In the genomic region with DNA sequence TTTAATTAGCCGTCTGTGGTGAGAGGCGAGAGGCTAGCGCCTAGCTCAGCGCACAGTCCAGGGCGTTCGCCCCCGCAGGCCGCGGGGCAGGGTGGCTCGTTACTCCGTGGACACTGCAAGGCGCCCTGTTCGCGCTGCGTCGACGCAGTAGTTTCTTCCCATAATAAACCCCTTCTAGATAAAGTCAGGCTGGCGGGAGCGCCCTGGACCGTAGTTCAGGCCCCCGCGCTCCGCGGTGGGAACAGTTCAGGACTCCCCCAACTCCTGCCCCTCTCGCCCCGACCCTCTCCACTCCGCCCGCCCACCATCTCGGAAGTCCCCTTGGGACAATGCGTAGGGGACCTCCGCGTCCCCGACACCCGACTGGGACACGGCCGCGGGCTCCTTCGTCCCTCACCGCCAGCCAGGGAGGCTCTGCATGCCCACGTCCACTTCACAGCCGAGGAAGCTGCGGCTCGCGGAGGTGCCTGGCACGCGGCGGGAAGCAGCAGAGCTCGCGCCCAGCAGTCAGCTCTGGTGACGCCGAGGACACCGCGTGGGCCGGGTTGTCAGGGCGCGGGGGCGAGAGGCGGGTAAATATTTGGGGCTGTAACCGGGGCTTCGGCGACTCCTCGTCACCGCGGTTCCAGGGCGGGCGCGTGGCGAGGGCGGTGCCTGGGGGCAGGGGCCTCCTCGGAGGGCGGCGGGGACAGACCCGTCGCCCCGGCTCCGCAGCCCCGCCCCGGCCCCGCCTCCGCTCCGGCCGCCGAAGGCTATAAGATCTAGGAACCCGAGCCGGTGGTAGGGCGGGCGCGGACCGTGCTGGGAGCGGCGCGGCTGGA, we compare ENCODE assay signal across 8 cellular contexts. TPM values are rescaled to one million over a fixed set of nuclear protein-coding genes. Genes with fewer than 3 reads are reported as not detected.
DNase-seq lines count a peak whose midpoint lies in the region; ATAC-seq and TF ChIP-seq lines count a peak whose summit lies in the region.

A gene with protein sequence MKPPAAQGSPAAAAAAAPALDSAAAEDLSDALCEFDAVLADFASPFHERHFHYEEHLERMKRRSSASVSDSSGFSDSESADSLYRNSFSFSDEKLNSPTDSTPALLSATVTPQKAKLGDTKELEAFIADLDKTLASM (plus strand): TSS at position 783 of the 821 bp plus-strand sequence. CDS start 158 bp downstream, outside the sequence.

- intact Hi-C loops in heart right ventricle (cut with DNase I) (loop anchor here in 5 of 10 donors (5.0 to 10.0 kb wide), 6 partner anchors 90 to 198 kb away; no protein-coding TSS in a partner anchor), posterior vena cava (cut with DNase I) (no loop called here), transverse colon (cut with DNase I; ENCODE audit: low total_unique reads) (no loop called here)

- H3K4me3 ChIP-seq in SU-DHL-6 (ENCODE audit: insufficient read depth, low read length, poor library complexity, severe bottlenecking) = peak within 1 kb of the TSS; percentile 85
- peak within 1 kb of the TSS; percentile 62 to 91 (median 74) for H3K4me3 ChIP-seq in heart right ventricle
- H3K4me3 ChIP-seq in transverse colon = peak within 1 kb of the TSS; percentile 56 to 66 (median 64)

- peak within 1 kb of the TSS; percentile 89 for H3K4me3 Mint-ChIP-seq in activated naive CD8-positive, alpha-beta T cell treated with anti-CD3 and anti-CD28 coated beads, Interleukin-2, amount 10 ng/mL, durations not matched to agents 7 days and 5 days

- no peak for TF ChIP-seq EP300 in transverse colon (IDR thresholded peaks at IDR 0.05; ENCODE audit: low read depth)

- H2AFZ ChIP-seq in SU-DHL-6 (ENCODE audit: low read depth, low read length, severe bottlenecking) = peak within 1 kb of the TSS; percentile 69

- POLR2A ChIA-PET in activated naive CD8-positive, alpha-beta T cell treated with anti-CD3 and anti-CD28 coated beads, Interleukin-2, amount 10 ng/mL, durations not matched to agents 7 days and 5 days (lab: Charles Lee) = interaction anchor here (0.9 to 1.0 kb wide), 2 partner anchors 100 to 195 kb away, joined by 3 read pairs; no protein-coding TSS in a partner anchor

- H3K4me1 Mint-ChIP-seq in activated naive CD8-positive, alpha-beta T cell treated with anti-CD3 and anti-CD28 coated beads, Interleukin-2, amount 10 ng/mL, durations not matched to agents 7 days and 5 days = peaks cover 36% of the 10 kb centered on the region

- peaks cover 33% of the 10 kb centered on the region for H3K79me2 ChIP-seq in SU-DHL-6 (ENCODE audit: insufficient read depth, low read length)

- ATAC-seq in HG03139 (IDR thresholded peaks at IDR 0.05; ENCODE audit: unreplicated experiment) (peak; percentile 48), heart right ventricle (peak; percentile 83 to 92 (median 90))
- peak; percentile 57 for ATAC-seq in activated naive CD8-positive, alpha-beta T cell treated with anti-CD3 and anti-CD28 coated beads, Interleukin-2, amount 10 ng/mL, durations not matched to agents 7 days and 5 days (ENCODE audit: low read depth)

- H3K9me3 Mint-ChIP-seq in activated naive CD8-positive, alpha-beta T cell treated with anti-CD3 and anti-CD28 coated beads, Interleukin-2, amount 10 ng/mL, durations not matched to agents 7 days and 5 days = no peaks in the 10 kb centered on the region

- peak within 1 kb of the TSS; percentile 98 for H3K4me2 ChIP-seq in SU-DHL-6 (ENCODE audit: low read depth, low read length, poor library complexity, severe bottlenecking)

- no peaks in the 10 kb centered on the region for H3K27me3 ChIP-seq in SU-DHL-6 (ENCODE audit: low read length)
- peaks cover 0 to 33% (median 11%) of the 10 kb centered on the region in 7 donors for H3K27me3 ChIP-seq in heart right ventricle
- H3K27me3 ChIP-seq in transverse colon = peaks cover 42% of the 10 kb centered on the region

- H3K9me3 ChIP-seq in SU-DHL-6 (ENCODE audit: insufficient read depth, low read length) (no peaks in the 10 kb centered on the region), heart right ventricle (no peaks in the 10 kb centered on the region), transverse colon (no peaks in the 10 kb centered on the region)

- in situ Hi-C loops in ACHN (cut with HindIII; ENCODE audit: low pct_ligation_motif_present, low pct_unique_long_range_greater_than_20kb, low sequenced_read_pairs) (no loop called here), transverse colon (cut with MboI; ENCODE audit: low pct_ligation_motif_present in 1 of 4, low pct_unique_long_range_greater_than_20kb in 1 of 4, low sequenced_read_pairs in 3 of 4) (no loop called here)

- H3K36me3 Mint-ChIP-seq in activated naive CD8-positive, alpha-beta T cell treated with anti-CD3 and anti-CD28 coated beads, Interleukin-2, amount 10 ng/mL, durations not matched to agents 7 days and 5 days = peaks cover 5% of the 10 kb centered on the region

- peak within 1 kb of the TSS; percentile 88 for H3K9ac ChIP-seq in SU-DHL-6 (ENCODE audit: low read length)

- H3K4me1 ChIP-seq in heart right ventricle (peaks cover 0 to 34% (median 19%) of the 10 kb centered on the region in 9 donors), transverse colon (peaks cover 4 to 24% (median 21%) of the 10 kb centered on the region in 4 donors)

- no peaks in the 10 kb centered on the region for H3K9me2 ChIP-seq in SU-DHL-6 (replicated peaks; ENCODE audit: insufficient read depth, low read length)

- peak within 1 kb of the TSS; percentile 88 for H3K27ac ChIP-seq in SU-DHL-6 (ENCODE audit: low read depth, low read length)
- peak within 1 kb of the TSS; percentile 76 to 91 (median 84) for H3K27ac ChIP-seq in heart right ventricle
- H3K27ac ChIP-seq in transverse colon = peak within 1 kb of the TSS; percentile 53 to 71 (median 60)

- peak; percentile 37 for DNase-seq in ACHN
- peak; percentile 81 for DNase-seq in activated naive CD8-positive, alpha-beta T cell treated with anti-CD3 and anti-CD28 coated beads, Interleukin-2, amount 10 ng/mL, durations not matched to agents 7 days and 5 days
- DNase-seq in heart right ventricle = peak; percentile 80 to 83
- DNase-seq in posterior vena cava (ENCODE audit: low spot score) = peak; percentile 96
- peak; percentile 82 for DNase-seq in transverse colon

- no peaks in the 10 kb centered on the region for H4K20me1 ChIP-seq in SU-DHL-6 (ENCODE audit: low read depth, low read length)

- peaks cover 19% of the 10 kb centered on the region for H3K27me3 Mint-ChIP-seq in activated naive CD8-positive, alpha-beta T cell treated with anti-CD3 and anti-CD28 coated beads, Interleukin-2, amount 10 ng/mL, durations not matched to agents 7 days and 5 days

- TF ChIP-seq POLR2A in GM18526 (IDR thresholded peaks at IDR 0.05; ENCODE audit: extremely low read depth, insufficient read length) (peak; percentile 39), transverse colon (IDR thresholded peaks at IDR 0.05) (peak; percentile 28)

- TF ChIP-seq CTCF in SU-DHL-6 (IDR thresholded peaks at IDR 0.05; ENCODE audit: insufficient read depth, low read length, poor library complexity, severe bottlenecking) = no peak
- TF ChIP-seq CTCF in heart right ventricle (IDR thresholded peaks at IDR 0.05) = no peak
- TF ChIP-seq CTCF in transverse colon (IDR thresholded peaks at IDR 0.05) = no peak

- H3K27ac Mint-ChIP-seq in activated naive CD8-positive, alpha-beta T cell treated with anti-CD3 and anti-CD28 coated beads, Interleukin-2, amount 10 ng/mL, durations not matched to agents 7 days and 5 days = peak within 1 kb of the TSS; percentile 30

- 3 to 4% methylated on average over 85 to 92 of the region's 92 CpGs for WGBS in heart right ventricle, 2 donors
- WGBS in transverse colon (ENCODE audit: low coverage in 1 of 2), 2 donors = 8% methylated on average over 58 of the region's 92 CpGs; no CpG with 5 or more reads in 1 of the 2 donors

- H3K36me3 ChIP-seq in SU-DHL-6 (ENCODE audit: low read length) (peaks cover 4% of the 10 kb centered on the region), heart right ventricle (peaks cover 0 to 18% (median 0%) of the 10 kb centered on the region in 9 donors), transverse colon (peaks cover 0 to 2% (median 0%) of the 10 kb centered on the region in 4 donors)

- peaks cover 41% of the 10 kb centered on the region for H3F3A ChIP-seq in SU-DHL-6 (ENCODE audit: insufficient read depth)

RNA-seq across cellular contexts. Expression of the gene that starts here (rescaled TPM):
- total RNA-seq in activated naive CD8-positive, alpha-beta T cell treated with anti-CD3 and anti-CD28 coated beads, Interleukin-2, amount 10 ng/mL, durations not matched to agents 7 days and 5 days = 10 to 100 TPM; 38.7 to 45.3 TPM
- 10 to 100 TPM; 15.6 to 63.2 (median 40.0) TPM for total RNA-seq in heart right ventricle
- 10 to 100 TPM; 48.3 to 61.8 TPM for polyA plus RNA-seq in heart right ventricle
- 10 to 100 TPM; 29.6 to 68.3 TPM for total RNA-seq in posterior vena cava
- 10 to 100 TPM in 3 of 4 donors, 1 to 10 TPM in 1; 5.6 to 54.1 (median 35.6) TPM for total RNA-seq in transverse colon

Comparison
In these comparisons a context has a peak if more than half of its experiments do, and no peak if none do; other contexts are left out.
1. Peak in every context shown above with its lines: DNase-seq, ATAC-seq, H3K4me3 ChIP-seq and H3K27ac ChIP-seq.
2. DNase-seq: peak in every context shown above with its lines; median percentile 96 in posterior vena cava; 82 in transverse colon; 82 in heart right ventricle; 81 in activated naive CD8-positive, alpha-beta T cell treated with anti-CD3 and anti-CD28 coated beads, Interleukin-2, amount 10 ng/mL, durations not matched to agents 7 days and 5 days; 37 in ACHN.